In genomic region chr9:133905493-133905892, GRCh38 we compare ENCODE assay signal across 23 cellular contexts.
DNase-seq lines count a peak whose midpoint lies in the region; ATAC-seq and TF ChIP-seq lines count a peak whose summit lies in the region.
"Had no signal": no experiment of that assay in that cellular context is flagged by ENCODE, and none has a peak within 500 bp of the region (broad histone marks: within the 10 kb centered on the region; RNA-seq: fewer than 3 reads in every experiment).

No MANE protein-coding gene starts in this region.

- DNase-seq in MV-4-11 (lab: John Stamatoyannopoulos, UW) (peak; percentile 29), neuronal stem cell (ENCODE audit: low spot score) (no peak), amygdala (lab: John Stamatoyannopoulos, UW) (no peak), DMS 273 treated with DMSO at 0.1 percent for 48 hours (lab: John Stamatoyannopoulos, UW) (no peak)
- DNase-seq: 8988T; ACHN; AML-193; BE2C; CD4-positive, alpha-beta T cell; CD8-positive, alpha-beta memory T cell; DMS53; DMS79 treated with DMSO at 0.1 percent for 48 hours; GF-D8; GM23248; H7; HFFc6 had no signal

- H2BK12ac ChIP-seq in neuronal stem cell (ENCODE audit: low read length) = no peak overlapping the region

- peaks cover 82% of the 10 kb centered on the region for H3K4me1 Mint-ChIP-seq in stimulated activated memory B cell treated with anti-CD40 and anti-IgM and Interleukin-4, amounts not matched to agents 10 μg/mL and 1 μg/mL and 100 μg/mL, for 72 hours
- H3K4me1 Mint-ChIP-seq: CD8-positive, alpha-beta memory T cell had no signal

- H3K36me3 Mint-ChIP-seq in stimulated activated memory B cell treated with anti-CD40 and anti-IgM and Interleukin-4, amounts not matched to agents 10 μg/mL and 1 μg/mL and 100 μg/mL, for 72 hours = peaks cover 19% of the 10 kb centered on the region
- H3K36me3 Mint-ChIP-seq: CD14-positive monocyte; CD8-positive, alpha-beta memory T cell had no signal

- H2BK15ac ChIP-seq in neuronal stem cell (ENCODE audit: low read length) = no peak overlapping the region

- no peak for ATAC-seq in stimulated activated memory B cell treated with anti-CD40 and anti-IgM and Interleukin-4, amounts not matched to agents 10 μg/mL and 1 μg/mL and 100 μg/mL, for 72 hours
- ATAC-seq in GM21526 (IDR thresholded peaks at IDR 0.05; ENCODE audit: low FRiP score, unreplicated experiment) = no peak
- ATAC-seq: A549, HCT116 had no signal

- H3K4me3 Mint-ChIP-seq in stimulated activated memory B cell treated with anti-CD40 and anti-IgM and Interleukin-4, amounts not matched to agents 10 μg/mL and 1 μg/mL and 100 μg/mL, for 72 hours = no peak overlapping the region
- H3K4me3 Mint-ChIP-seq: CD14-positive monocyte; CD4-positive, alpha-beta T cell; CD8-positive, alpha-beta memory T cell; HFFc6 had no signal

- H3K27ac Mint-ChIP-seq in stimulated activated memory B cell treated with anti-CD40 and anti-IgM and Interleukin-4, amounts not matched to agents 10 μg/mL and 1 μg/mL and 100 μg/mL, for 72 hours = peak overlapping the region; percentile 49
- H3K27ac Mint-ChIP-seq: CD4-positive, alpha-beta T cell; CD8-positive, alpha-beta memory T cell; HFFc6 had no signal

- POLR2A ChIA-PET in HEK293 (lab: Yijun Ruan, JAX) = no interaction called here

- H3K36me3 ChIP-seq in HEK293 (ENCODE audit: control insufficient read depth in 2 of 2, insufficient read depth in 1 of 2, low read length in 2 of 2) = no peaks in the 10 kb centered on the region
- peaks cover 0 to 2% of the 10 kb centered on the region in 2 donors for H3K36me3 ChIP-seq in neuronal stem cell (replicated peaks in 1 of 2; ENCODE audit: control insufficient read depth in 2 of 2, insufficient read depth in 2 of 2, low read length in 2 of 2)

- H3K14ac ChIP-seq in neuronal stem cell (ENCODE audit: low read length) = no peak overlapping the region

- H2BK120ac ChIP-seq in neuronal stem cell (ENCODE audit: low read depth, low read length) = no peak overlapping the region

- H4K8ac ChIP-seq in neuronal stem cell (ENCODE audit: low read depth, low read length) = no peak overlapping the region

- no peak overlapping the region for H2AFZ ChIP-seq in neuronal stem cell (ENCODE audit: low read length)
- H2AFZ ChIP-seq: GM23248 had no signal

- H3K79me1 ChIP-seq in neuronal stem cell (ENCODE audit: low read depth, low read length) = peaks cover 15% of the 10 kb centered on the region

- no peak overlapping the region for H3K4me3 ChIP-seq in HEK293 (ENCODE audit: low read depth, low read length)
- H3K4me3 ChIP-seq in neuronal stem cell (ENCODE audit: low read length in 2 of 2) = no peak overlapping the region
- H3K4me3 ChIP-seq: A549; BLaER1 treated with 17β-estradiol and CSF1 and Interleukin-3, amounts not matched to agents 10 nM and 100 nM; GM23248 had no signal

- no peaks in the 10 kb centered on the region for H3K27me3 Mint-ChIP-seq in stimulated activated memory B cell treated with anti-CD40 and anti-IgM and Interleukin-4, amounts not matched to agents 10 μg/mL and 1 μg/mL and 100 μg/mL, for 72 hours
- H3K27me3 Mint-ChIP-seq: CD4-positive, alpha-beta T cell had no signal

- peak overlapping the region; percentile 60 for H3K23ac ChIP-seq in neuronal stem cell (ENCODE audit: low read depth, low read length, poor library complexity)

- no peak overlapping the region for H3K27ac ChIP-seq in HEK293 (ENCODE audit: extremely low read depth, low read depth, low read length)
- no peak overlapping the region for H3K27ac ChIP-seq in neuronal stem cell (replicated peaks; ENCODE audit: low read length)
- H3K27ac ChIP-seq: BLaER1 treated with 17β-estradiol and CSF1 and Interleukin-3, amounts not matched to agents 10 nM and 100 nM; GM23248 had no signal

- H3K4me1 ChIP-seq in HEK293 (ENCODE audit: control insufficient read depth, insufficient read depth, low read length) (no peaks in the 10 kb centered on the region), neuronal stem cell (ENCODE audit: control insufficient read depth in 2 of 2, insufficient read depth in 1 of 2, low read depth in 1 of 2, low read length in 2 of 2) (peaks cover 5 to 13% of the 10 kb centered on the region in 2 donors)
- H3K4me1 ChIP-seq: A549 had no signal

- no peaks in the 10 kb centered on the region for H3K9me3 Mint-ChIP-seq in stimulated activated memory B cell treated with anti-CD40 and anti-IgM and Interleukin-4, amounts not matched to agents 10 μg/mL and 1 μg/mL and 100 μg/mL, for 72 hours
- H3K9me3 Mint-ChIP-seq: CD4-positive, alpha-beta T cell; CD8-positive, alpha-beta memory T cell; HFFc6 had no signal

- H3K4me2 ChIP-seq in neuronal stem cell (ENCODE audit: insufficient read depth, low read length, poor library complexity, severe bottlenecking) = no peak overlapping the region
- H3K4me2 ChIP-seq: A549 had no signal

- no peak overlapping the region for H2BK5ac ChIP-seq in neuronal stem cell (ENCODE audit: low read length)

- no peak overlapping the region for H3K9ac ChIP-seq in neuronal stem cell (ENCODE audit: low read depth, low read length, poor library complexity)
- H3K9ac ChIP-seq: BLaER1 treated with 17β-estradiol and CSF1 and Interleukin-3, amounts not matched to agents 10 nM and 100 nM; GM23248 had no signal

- no peaks in the 10 kb centered on the region for H3K27me3 ChIP-seq in neuronal stem cell (ENCODE audit: control insufficient read depth in 3 of 3, insufficient read depth in 3 of 3, low read depth in 1 of 3, low read length in 3 of 3)
- H3K27me3 ChIP-seq: BE2C; BLaER1 treated with 17β-estradiol and CSF1 and Interleukin-3, amounts not matched to agents 10 nM and 100 nM had no signal

- H4K91ac ChIP-seq in neuronal stem cell (ENCODE audit: low read depth, low read length, poor library complexity) = no peak overlapping the region

- H2AK5ac ChIP-seq in neuronal stem cell (ENCODE audit: low read depth, low read length) = no peak overlapping the region

- H3K9me3 ChIP-seq in HEK293 (ENCODE audit: control insufficient read depth, insufficient read depth, low read depth, low read length) = no peaks in the 10 kb centered on the region
- no peaks in the 10 kb centered on the region for H3K9me3 ChIP-seq in neuronal stem cell (replicated peaks in 1 of 2; ENCODE audit: control insufficient read depth in 2 of 2, insufficient read depth in 1 of 2, low read depth in 1 of 2, low read length in 2 of 2)
- H3K9me3 ChIP-seq: A549, BE2C had no signal

- WGBS in neuronal stem cell (ENCODE audit: extremely low coverage in 2 of 2, insufficient read length in 2 of 2, insufficient replicate concordance in 1 of 2), 2 donors = no CpG with 5 or more reads among the region's 6 CpGs

- H3K18ac ChIP-seq in neuronal stem cell (ENCODE audit: low read length) = no peak overlapping the region

- H3K4ac ChIP-seq in neuronal stem cell (ENCODE audit: low read length) = no peak overlapping the region

- CTCF ChIA-PET in HEK293 (lab: Yijun Ruan, JAX) = interaction anchor here (0.7 kb wide), 1 partner anchor 1054 kb away, joined by 8 read pairs; no protein-coding TSS in a partner anchor

- TF ChIP-seq CTCF in HEK293 (tag by site-specific recombination; IDR thresholded peaks at IDR 0.05) = no peak

TF ChIP-seq in HEK293, 187 proteins besides CTCF, POLR2A, EP300 and RAD21:
- TF ChIP-seq KLF10 (tag by site-specific recombination; IDR thresholded peaks at IDR 0.05) (no peak), GLIS1 (tag by site-specific recombination; IDR thresholded peaks at IDR 0.05) (peak; percentile 69)
